ENCODE assay signal across 18 cellular contexts in the genomic region with DNA sequence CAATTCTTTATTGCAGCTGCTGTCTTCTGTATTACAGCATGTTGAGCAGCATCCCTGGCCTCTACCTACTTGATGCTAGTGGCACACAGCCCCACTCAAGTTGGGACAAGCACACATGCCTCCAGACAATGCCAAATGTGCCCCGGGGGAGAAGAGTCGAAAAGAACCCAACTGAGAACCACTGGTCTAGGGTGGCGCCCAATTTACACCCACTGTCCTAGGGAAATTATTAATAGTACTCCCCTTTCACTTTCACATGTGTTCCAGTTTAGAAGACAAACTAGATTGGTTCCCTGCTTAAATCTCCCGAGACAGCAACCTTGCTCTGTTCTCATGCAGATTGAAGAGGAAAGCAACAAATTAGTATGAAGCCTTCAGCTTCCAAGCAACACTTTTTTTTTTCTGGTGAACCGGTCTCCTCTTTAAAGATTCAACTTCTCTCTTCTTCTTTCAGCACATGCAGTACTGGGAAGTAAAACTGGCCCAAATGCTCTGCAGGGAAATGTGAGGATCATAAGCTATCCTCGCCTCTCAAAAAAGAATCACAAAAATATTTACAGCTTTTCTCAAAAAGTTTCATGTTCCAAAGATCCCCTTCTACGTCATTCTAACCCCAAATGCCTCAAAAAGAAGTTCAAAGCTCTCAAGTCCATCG.
DNase-seq lines count a peak whose midpoint lies in the region; ATAC-seq and FAIRE-seq lines count a peak whose summit lies in the region.
"Had no signal": no experiment of that assay in that cellular context is flagged by ENCODE, and none has a peak within 500 bp of the region (broad histone marks: within the 10 kb centered on the region; RNA-seq: fewer than 3 reads in every experiment).

No MANE protein-coding gene starts in this region.

- ATAC-seq in GM18498 (IDR thresholded peaks at IDR 0.05; ENCODE audit: unreplicated experiment) (peak; percentile 55), HG03442 (IDR thresholded peaks at IDR 0.05; ENCODE audit: unreplicated experiment) (peak; percentile 82), GM21390 (IDR thresholded peaks at IDR 0.05; ENCODE audit: unreplicated experiment) (no peak), HG02970 (IDR thresholded peaks at IDR 0.05; ENCODE audit: low FRiP score, unreplicated experiment) (no peak)
- no peak for ATAC-seq in naive thymus-derived CD4-positive, alpha-beta T cell

- no peaks in the 10 kb centered on the region for H3K27me3 ChIP-seq in naive thymus-derived CD4-positive, alpha-beta T cell (ENCODE audit: control insufficient read depth in 2 of 2, insufficient read depth in 2 of 2, low read length in 2 of 2)
- H3K27me3 ChIP-seq in small intestine (ENCODE audit: control insufficient read depth in 2 of 2, insufficient read depth in 2 of 2, low read length in 2 of 2), result no peaks in the 10 kb centered on the region
- H3K27me3 ChIP-seq: SJSA1, vagina had no signal

- H3K4me1 ChIP-seq in naive thymus-derived CD4-positive, alpha-beta T cell (ENCODE audit: control insufficient read depth in 2 of 2, insufficient read depth in 2 of 2, low read length in 2 of 2), result peaks cover 0 to 42% of the 10 kb centered on the region in 2 donors
- H3K4me1 ChIP-seq in small intestine (ENCODE audit: control insufficient read depth in 2 of 2, insufficient read depth in 1 of 2, low read depth in 1 of 2, low read length in 1 of 2), result no peaks in the 10 kb centered on the region
- H3K4me1 ChIP-seq: SJSA1, vagina had no signal

- no peak overlapping the region for H3K4me3 ChIP-seq in naive thymus-derived CD4-positive, alpha-beta T cell (ENCODE audit: low read length)
- no peak overlapping the region for H3K4me3 ChIP-seq in small intestine (ENCODE audit: low read depth in 1 of 2, low read length in 2 of 2)
- H3K4me3 ChIP-seq: SJSA1, vagina had no signal

- H3K27ac Mint-ChIP-seq in naive thymus-derived CD4-positive, alpha-beta T cell, result peak overlapping the region in 6 of 9 donors; percentile 29 to 90 (median 56)
- H3K27ac Mint-ChIP-seq: CD4-positive, alpha-beta T cell had no signal

- intact Hi-C loops in naive thymus-derived CD4-positive, alpha-beta T cell (cut with micrococcal nuclease), result loop anchor here in 1 of 2 donors (2.0 kb wide), 1 partner anchor 13 kb away; no protein-coding TSS in a partner anchor

- H3K36me3 ChIP-seq in naive thymus-derived CD4-positive, alpha-beta T cell (ENCODE audit: control insufficient read depth in 2 of 3, insufficient read depth in 3 of 3, low read length in 3 of 3), result peaks cover 0 to 15% (median 4%) of the 10 kb centered on the region in 3 experiments
- H3K36me3 ChIP-seq in small intestine (ENCODE audit: control insufficient read depth in 2 of 2, insufficient read depth in 2 of 2, low read length in 2 of 2), result no peaks in the 10 kb centered on the region
- H3K36me3 ChIP-seq: SJSA1, vagina had no signal

- peak; percentile 22 for DNase-seq in activated CD4-positive, alpha-beta T cell treated with anti-CD3 and anti-CD28 coated beads for 48 hours
- no peak for DNase-seq in activated CD4-positive, alpha-beta T cell treated with anti-CD3 and anti-CD28 coated beads, Interleukin-2, amount 50 U/mL, for 4 hours
- DNase-seq in naive thymus-derived CD4-positive, alpha-beta T cell, result no peak
- no peak for DNase-seq in small intestine
- DNase-seq: activated gamma-delta T cell; CD4-positive, alpha-beta T cell; Kasumi-1; NCI-H1436; NCI-H2227 treated with DMSO at 0.1 percent for 48 hours had no signal

- H3K9me3 ChIP-seq in naive thymus-derived CD4-positive, alpha-beta T cell (ENCODE audit: control insufficient read depth in 2 of 3, low read length in 3 of 3), result no peaks in the 10 kb centered on the region
- no peaks in the 10 kb centered on the region for H3K9me3 ChIP-seq in small intestine (ENCODE audit: control insufficient read depth, low read depth)
- H3K9me3 ChIP-seq: SJSA1, vagina had no signal

- peaks cover 0 to 14% (median 0%) of the 10 kb centered on the region in 11 donors for H3K9me3 Mint-ChIP-seq in naive thymus-derived CD4-positive, alpha-beta T cell
- H3K9me3 Mint-ChIP-seq: CD4-positive, alpha-beta T cell had no signal

- CTCF ChIA-PET in naive thymus-derived CD4-positive, alpha-beta T cell (lab: Charles Lee), result no interaction called here

- 63 to 72% (median 67%) methylated on average over 8 of the region's 8 CpGs for WGBS in small intestine, 3 donors

- H3K36me3 Mint-ChIP-seq in naive thymus-derived CD4-positive, alpha-beta T cell, result peaks cover 9 to 79% (median 76%) of the 10 kb centered on the region in 5 donors

- POLR2A ChIA-PET in naive thymus-derived CD4-positive, alpha-beta T cell (lab: Charles Lee), result interaction anchor here (0.6 to 1.4 kb wide), 3 partner anchors 12 to 120 kb away, joined by 3 read pairs; no protein-coding TSS in a partner anchor

- H3K4me3 Mint-ChIP-seq in naive thymus-derived CD4-positive, alpha-beta T cell, result peak overlapping the region in 5 of 10 donors; percentile 1 to 75 (median 26)
- H3K4me3 Mint-ChIP-seq: CD4-positive, alpha-beta T cell had no signal

- no peaks in the 10 kb centered on the region for H3K27me3 Mint-ChIP-seq in naive thymus-derived CD4-positive, alpha-beta T cell
- H3K27me3 Mint-ChIP-seq: CD4-positive, alpha-beta T cell had no signal

- H3K4me1 Mint-ChIP-seq in naive thymus-derived CD4-positive, alpha-beta T cell, result peaks cover 27 to 92% (median 86%) of the 10 kb centered on the region in 7 donors

- H3K27ac ChIP-seq in naive thymus-derived CD4-positive, alpha-beta T cell (ENCODE audit: low read depth, low read length), result no peak overlapping the region
- no peak overlapping the region for H3K27ac ChIP-seq in small intestine (ENCODE audit: low read depth in 1 of 2, low read length in 1 of 2)
- H3K27ac ChIP-seq: SJSA1, vagina had no signal

- no peak for FAIRE-seq in small intestine (lab: Jason Lieb, UNC)
- FAIRE-seq: astrocyte, endometrium, H54 had no signal

Comparison
In these comparisons a context has a peak if more than half of its experiments do, and no peak if none do; other contexts are left out.
1. ATAC-seq: peak in GM18498 (single experiment) and HG03442 (single experiment); none in naive thymus-derived CD4-positive, alpha-beta T cell (single experiment), GM21390 (single experiment) and HG02970 (single experiment).